ENCODE assay signal across 17 cellular contexts in the genomic region with DNA sequence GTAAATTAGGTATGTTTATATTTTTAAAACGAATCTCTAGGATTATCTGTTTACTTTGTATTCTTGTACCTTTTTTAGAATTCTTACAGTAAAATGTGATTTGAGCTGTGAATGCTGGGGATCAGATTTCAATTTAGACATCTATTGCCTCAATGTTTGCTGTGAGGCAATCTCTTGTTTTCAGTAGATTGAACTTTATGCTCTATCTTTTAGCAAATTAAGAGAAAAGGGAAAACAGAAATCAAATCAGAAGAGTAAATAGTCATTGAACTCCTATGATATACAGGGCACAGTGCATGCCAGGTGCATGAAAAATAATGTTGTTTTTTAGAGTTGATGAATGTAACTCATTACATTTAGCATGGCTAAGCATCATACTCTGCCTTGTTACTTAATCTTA.
"Had no signal": no experiment of that assay in that cellular context is flagged by ENCODE, and none has a peak within 500 bp of the region (broad histone marks: within the 10 kb centered on the region; RNA-seq: fewer than 3 reads in every experiment).

No MANE protein-coding gene starts in this region.

- H3K36me3 ChIP-seq: brain microvascular endothelial cell had no signal

- DNase-seq: activated CD4-positive, alpha-beta T cell treated with anti-CD3 and anti-CD28 coated beads, Interleukin-2, amount 50 U/mL, for 1 hour; activated naive CD8-positive, alpha-beta T cell treated with anti-CD3 and anti-CD28 coated beads for 36 hours; anterior cingulate cortex; brain microvascular endothelial cell; effector CD8-positive, alpha-beta T cell; esophagus squamous epithelium; gastrocnemius medialis; heart left ventricle; islet precursor cell; mucosa of descending colon; naive thymus-derived CD4-positive, alpha-beta T cell; posterior cingulate gyrus; retina; stimulated activated CD4-positive, alpha-beta T cell treated with anti-CD3 and anti-CD28 coated beads, Interleukin-2, amount 100 ng/mL, for 48 hours; stimulated activated naive B cell treated with anti-CD40 and anti-IgM and Interleukin-4, amounts not matched to agents 10 μg/mL and 1 μg/mL and 100 μg/mL, for 72 hours; tibial artery had no signal

- ATAC-seq: gastrocnemius medialis; heart left ventricle; mucosa of descending colon; naive thymus-derived CD4-positive, alpha-beta T cell; stimulated activated naive B cell treated with anti-CD40 and anti-IgM and Interleukin-4, amounts not matched to agents 10 μg/mL and 1 μg/mL and 100 μg/mL, for 72 hours had no signal

- H3K9me3 ChIP-seq: esophagus squamous epithelium, gastrocnemius medialis, heart left ventricle, mucosa of descending colon, neutrophil, tibial artery had no signal

- H3K27ac ChIP-seq: brain microvascular endothelial cell, esophagus squamous epithelium, gastrocnemius medialis, heart left ventricle, neutrophil, tibial artery had no signal

- H3K4me1 ChIP-seq: gastrocnemius medialis, heart left ventricle had no signal

- H3K27me3 ChIP-seq: brain microvascular endothelial cell, esophagus squamous epithelium, gastrocnemius medialis, heart left ventricle, neutrophil, tibial artery had no signal

- H3K4me3 ChIP-seq: esophagus squamous epithelium, gastrocnemius medialis, heart left ventricle, mucosa of descending colon, tibial artery had no signal
